23 cellular contexts compared by ENCODE assay signal in genomic region chr9:131583836-131584555, GRCh38. TPM values are rescaled to one million over a fixed set of nuclear protein-coding genes. Genes with fewer than 3 reads are reported as not detected.
A peak's percentile ranks its signal among the peaks of the same experiment; 100 is the strongest.
DNase-seq lines count a peak whose midpoint lies in the region; FAIRE-seq and TF ChIP-seq lines count a peak whose summit lies in the region.
"Had no signal": no experiment of that assay in that cellular context is flagged by ENCODE, and none has a peak within 500 bp of the region (broad histone marks: within the 10 kb centered on the region; RNA-seq: fewer than 3 reads in every experiment).

No MANE protein-coding gene starts in this region.

- no peaks in the 10 kb centered on the region for H3K27me3 Mint-ChIP-seq in activated CD4-positive, alpha-beta T cell treated with anti-CD3 and anti-CD28 coated beads, Interleukin-2, amount 10 ng/mL, durations not matched to agents 24 days and 14 days
- H3K27me3 Mint-ChIP-seq in Caco-2 (ENCODE audit: insufficient read depth, unreplicated experiment) (no peaks in the 10 kb centered on the region), neural crest cell (ENCODE audit: low read depth) (no peaks in the 10 kb centered on the region)
- H3K27me3 Mint-ChIP-seq in activated naive CD8-positive, alpha-beta T cell treated with anti-CD3 and anti-CD28 coated beads for 36 hours, result no peaks in the 10 kb centered on the region

- CTCF ChIA-PET in Caco-2 (lab: Charles Lee), result no interaction called here

- H3K4me3 Mint-ChIP-seq in activated CD4-positive, alpha-beta T cell treated with anti-CD3 and anti-CD28 coated beads, Interleukin-2, amount 10 ng/mL, durations not matched to agents 24 days and 14 days, result no peak overlapping the region
- H3K4me3 Mint-ChIP-seq in Caco-2 (ENCODE audit: unreplicated experiment), result no peak overlapping the region
- no peak overlapping the region for H3K4me3 Mint-ChIP-seq in activated naive CD8-positive, alpha-beta T cell treated with anti-CD3 and anti-CD28 coated beads for 36 hours
- H3K4me3 Mint-ChIP-seq in neural crest cell, result no peak overlapping the region

- H3K36me3 ChIP-seq in Caco-2 (ENCODE audit: control insufficient read depth, insufficient read depth, low read length) (peaks cover 9% of the 10 kb centered on the region), H7 (replicated peaks; ENCODE audit: control insufficient read depth, insufficient read depth, low read length) (peaks cover 35% of the 10 kb centered on the region)
- H3K36me3 ChIP-seq: ovary, uterus had no signal

- DNase-seq in activated CD4-positive, alpha-beta T cell treated with anti-CD3 and anti-CD28 coated beads, Interleukin-2, amount 10 ng/mL, durations not matched to agents 24 days and 14 days, result no peak
- DNase-seq in activated CD4-positive, alpha-beta T cell treated with anti-CD3 and anti-CD28 coated beads for 1 hour, result no peak
- DNase-seq in Caco-2 (no peak), neural crest cell (ENCODE audit: low read depth, low spot score) (no peak), H7 (no peak), D721Med (ENCODE audit: insufficient read length, low spot score) (no peak), NCI-H1694 (lab: John Stamatoyannopoulos, UW) (no peak)
- no peak for DNase-seq in activated naive CD8-positive, alpha-beta T cell treated with anti-CD3 and anti-CD28 coated beads for 36 hours
- DNase-seq: 8988T, caudate nucleus, dorsolateral prefrontal cortex, foreskin melanocyte, hippocampal formation, NCI-H2029, ovary, uterus, WERI-Rb-1 had no signal

- H3K27me3 ChIP-seq in Caco-2 (replicated peaks; ENCODE audit: control insufficient read depth, insufficient read depth, low read length), result no peaks in the 10 kb centered on the region
- no peaks in the 10 kb centered on the region for H3K27me3 ChIP-seq in H7 (ENCODE audit: control insufficient read depth, insufficient read depth, low read length)
- H3K27me3 ChIP-seq: dorsolateral prefrontal cortex, ovary, right atrium auricular region, uterus had no signal

- POLR2A ChIA-PET in Caco-2 (lab: Charles Lee), result interaction anchor here (0.6 kb wide), 1 partner anchor 198 kb away, joined by 8 read pairs; no protein-coding TSS in a partner anchor

- intact Hi-C loops in activated CD4-positive, alpha-beta T cell treated with anti-CD3 and anti-CD28 coated beads, Interleukin-2, amount 10 ng/mL, durations not matched to agents 24 days and 14 days (cut with micrococcal nuclease), result no loop called here
- intact Hi-C loops in Caco-2 (cut with micrococcal nuclease; ENCODE audit: unreplicated experiment), result no loop called here

- H3K9me3 Mint-ChIP-seq in activated CD4-positive, alpha-beta T cell treated with anti-CD3 and anti-CD28 coated beads, Interleukin-2, amount 10 ng/mL, durations not matched to agents 24 days and 14 days, result no peaks in the 10 kb centered on the region
- H3K9me3 Mint-ChIP-seq in Caco-2 (ENCODE audit: unreplicated experiment) (no peaks in the 10 kb centered on the region), neural crest cell (no peaks in the 10 kb centered on the region)
- no peaks in the 10 kb centered on the region for H3K9me3 Mint-ChIP-seq in activated naive CD8-positive, alpha-beta T cell treated with anti-CD3 and anti-CD28 coated beads for 36 hours

- peak overlapping the region; percentile 51 for H3K27ac Mint-ChIP-seq in activated CD4-positive, alpha-beta T cell treated with anti-CD3 and anti-CD28 coated beads, Interleukin-2, amount 10 ng/mL, durations not matched to agents 24 days and 14 days
- H3K27ac Mint-ChIP-seq in Caco-2 (ENCODE audit: unreplicated experiment), result peak overlapping the region; percentile 49
- peak overlapping the region; percentile 76 for H3K27ac Mint-ChIP-seq in activated naive CD8-positive, alpha-beta T cell treated with anti-CD3 and anti-CD28 coated beads for 36 hours
- H3K27ac Mint-ChIP-seq in neural crest cell (ENCODE audit: unreplicated experiment), result peak overlapping the region; percentile 81

- no peak for FAIRE-seq in D721Med (lab: Jason Lieb, UNC)
- FAIRE-seq: keratinocyte had no signal

- peaks cover 32% of the 10 kb centered on the region for H3K4me1 Mint-ChIP-seq in activated CD4-positive, alpha-beta T cell treated with anti-CD3 and anti-CD28 coated beads, Interleukin-2, amount 10 ng/mL, durations not matched to agents 24 days and 14 days
- H3K4me1 Mint-ChIP-seq in Caco-2 (ENCODE audit: low read depth, unreplicated experiment) (no peaks in the 10 kb centered on the region), neural crest cell (no peaks in the 10 kb centered on the region)
- H3K4me1 Mint-ChIP-seq in activated naive CD8-positive, alpha-beta T cell treated with anti-CD3 and anti-CD28 coated beads for 36 hours, result peaks cover 27% of the 10 kb centered on the region

- peaks cover 71% of the 10 kb centered on the region for H3K36me3 Mint-ChIP-seq in activated CD4-positive, alpha-beta T cell treated with anti-CD3 and anti-CD28 coated beads, Interleukin-2, amount 10 ng/mL, durations not matched to agents 24 days and 14 days (ENCODE audit: low read depth)
- peaks cover 68% of the 10 kb centered on the region for H3K36me3 Mint-ChIP-seq in Caco-2 (ENCODE audit: insufficient read depth, unreplicated experiment)
- H3K36me3 Mint-ChIP-seq in activated naive CD8-positive, alpha-beta T cell treated with anti-CD3 and anti-CD28 coated beads for 36 hours, result peaks cover 26% of the 10 kb centered on the region
- H3K36me3 Mint-ChIP-seq in neural crest cell (ENCODE audit: low read depth), result peaks cover 6% of the 10 kb centered on the region

- no peaks in the 10 kb centered on the region for H3K4me1 ChIP-seq in Caco-2
- H3K4me1 ChIP-seq: uterus had no signal

- TF ChIP-seq CTCF in Caco-2 (IDR thresholded peaks at IDR 0.05; ENCODE audit: insufficient read depth in 1 of 2, low read depth in 1 of 2, low read length in 1 of 2, severe bottlenecking in 1 of 2, unreplicated experiment in 1 of 2) (no peak), neural crest cell (conservative IDR thresholded peaks at IDR 0.05) (no peak), D721Med (IDR thresholded peaks at IDR 0.05; ENCODE audit: insufficient read depth, missing control alignments) (no peak)

- no TSS peak for BruUV-seq in Caco-2 (replicated peaks; lab: Mats Ljungman, UMichigan)

- H3K9me3 ChIP-seq in Caco-2, result no peaks in the 10 kb centered on the region
- H3K9me3 ChIP-seq: ovary, right atrium auricular region, uterus had no signal

- no peak overlapping the region for H3K4me3 ChIP-seq in Caco-2 (ENCODE audit: low read depth, low read length)
- no peak overlapping the region for H3K4me3 ChIP-seq in H7 (ENCODE audit: insufficient read depth, low read depth, low read length)
- H3K4me3 ChIP-seq: dorsolateral prefrontal cortex, lung, ovary, right atrium auricular region, uterus had no signal

RNA-seq across cellular contexts. Expression of gene PRRT1B, which starts 38.7 kb away (rescaled TPM):
- total RNA-seq in activated CD4-positive, alpha-beta T cell treated with anti-CD3 and anti-CD28 coated beads, Interleukin-2, amount 10 ng/mL, durations not matched to agents 24 days and 14 days, result not detected in 2 replicates
- total RNA-seq in Caco-2 (2022), result 5.0 and 6.5 TPM in 2 replicates
- total RNA-seq in activated naive CD8-positive, alpha-beta T cell treated with anti-CD3 and anti-CD28 coated beads for 36 hours, result not detected
- total RNA-seq in neural crest cell, result not detected in 2 replicates
- total RNA-seq in H7 (2014; rRNA removed; shearing (Covaris generic)), result 0.22 and 1.5 TPM in 2 replicates
- total RNA-seq: epithelial cell of proximal tubule; right atrium auricular region; subcutaneous adipose tissue; T-helper 2 cell treated with Interferon-gamma antibody and Interleukin-4, amounts not matched to agents 100 ng/mL and 5 ng/mL, for 36 hours; uterus had no signal

RNA-seq across cellular contexts. Expression of gene UCK1, which starts 52.9 kb away (rescaled TPM):
- 25.2 and 27.9 TPM in 2 replicates for total RNA-seq in activated CD4-positive, alpha-beta T cell treated with anti-CD3 and anti-CD28 coated beads, Interleukin-2, amount 10 ng/mL, durations not matched to agents 24 days and 14 days
- total RNA-seq in Caco-2 (2022), result 24.9 and 25.7 TPM in 2 replicates
- 10 to 100 TPM; 22.1 to 23.0 TPM for total RNA-seq in activated naive CD8-positive, alpha-beta T cell treated with anti-CD3 and anti-CD28 coated beads for 36 hours
- total RNA-seq in neural crest cell, result 56.4 and 56.8 TPM in 2 replicates
- total RNA-seq in H7 (2014; rRNA removed; shearing (Covaris generic)), result 31.2 and 33.2 TPM in 2 replicates
